ENCODE assay signal across 15 cellular contexts in the genomic region with DNA sequence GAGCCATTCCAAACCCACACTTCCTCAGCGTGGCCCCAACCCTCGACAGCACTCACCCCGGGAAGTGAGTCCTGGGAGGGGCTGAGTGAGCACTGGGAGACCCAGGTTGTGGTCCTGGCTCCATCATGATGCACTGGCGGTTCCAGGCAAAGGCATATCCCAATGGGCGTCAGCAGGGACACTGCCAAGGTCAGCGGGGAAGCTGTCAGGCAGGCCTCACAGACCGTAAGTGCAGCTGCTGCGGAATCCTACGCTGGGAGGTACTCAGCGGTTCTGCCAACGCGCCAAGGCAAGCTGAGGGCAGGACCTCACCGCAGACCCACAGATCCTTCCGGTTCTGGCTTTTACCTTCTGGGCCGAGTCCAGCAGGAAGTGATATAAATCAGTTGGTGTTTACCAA. TPM values are rescaled to one million over a fixed set of nuclear protein-coding genes. Genes with fewer than 3 reads are reported as not detected.
DNase-seq lines count a peak whose midpoint lies in the region; ATAC-seq and TF ChIP-seq lines count a peak whose summit lies in the region.
"Had no signal": no experiment of that assay in that cellular context is flagged by ENCODE, and none has a peak within 500 bp of the region (broad histone marks: within the 10 kb centered on the region; RNA-seq: fewer than 3 reads in every experiment).

No MANE protein-coding gene starts in this region.

- H3K27ac ChIP-seq in AG04450 (ENCODE audit: low read depth, low read length) (peak overlapping the region; percentile 82), body of pancreas (peak overlapping the region; percentile 63 to 84 (median 82))

- H3K4me3 Mint-ChIP-seq in neural crest cell: peak overlapping the region; percentile 92
- H3K4me3 Mint-ChIP-seq: activated T-cell treated with anti-CD3 and anti-CD28 coated beads, Interleukin-2, amount 50 U/mL, for 72 hours; dendritic cell treated with granulocyte-macrophage colony-stimulating factor and Interleukin-4, amounts not matched to agents 40 ng/mL and 50 ng/mL, for 4 days; stimulated activated naive CD8-positive, alpha-beta T cell treated with anti-CD3 and anti-CD28 coated beads, Interleukin-15, Interleukin-2, amounts not matched to agents 100 ng/mL and 50 ng/mL, for 24 hours had no signal

- H3K9me3 ChIP-seq in AG04450 (ENCODE audit: control insufficient read depth, insufficient read depth, low read length) (no peaks in the 10 kb centered on the region), body of pancreas (no peaks in the 10 kb centered on the region)
- H3K9me3 ChIP-seq: adrenal gland had no signal

- peaks cover 14% of the 10 kb centered on the region for H3K27me3 Mint-ChIP-seq in neural crest cell (ENCODE audit: low read depth)
- H3K27me3 Mint-ChIP-seq: stimulated activated naive CD8-positive, alpha-beta T cell treated with anti-CD3 and anti-CD28 coated beads, Interleukin-15, Interleukin-2, amounts not matched to agents 100 ng/mL and 50 ng/mL, for 24 hours had no signal

- 7 to 45% methylated on average over 3 to 15 of the region's 15 CpGs for WGBS in body of pancreas, 2 donors

- peak overlapping the region; percentile 27 for H3K27ac Mint-ChIP-seq in neural crest cell (ENCODE audit: unreplicated experiment)
- H3K27ac Mint-ChIP-seq: activated T-cell treated with anti-CD3 and anti-CD28 coated beads, Interleukin-2, amount 50 U/mL, for 72 hours; dendritic cell treated with granulocyte-macrophage colony-stimulating factor and Interleukin-4, amounts not matched to agents 40 ng/mL and 50 ng/mL, for 4 days; stimulated activated naive CD8-positive, alpha-beta T cell treated with anti-CD3 and anti-CD28 coated beads, Interleukin-15, Interleukin-2, amounts not matched to agents 100 ng/mL and 50 ng/mL, for 24 hours had no signal

- ATAC-seq in body of pancreas: peak; percentile 10
- ATAC-seq in GM21737 (IDR thresholded peaks at IDR 0.05; ENCODE audit: unreplicated experiment): no peak
- ATAC-seq: activated T-cell treated with anti-CD3 and anti-CD28 coated beads, Interleukin-2, amount 50 U/mL, for 72 hours had no signal

- no peak for DNase-seq in AG04450 (ENCODE audit: low read depth, low spot score)
- peak; percentile 59 to 81 (median 64) for DNase-seq in body of pancreas
- DNase-seq in neural crest cell (ENCODE audit: low read depth, low spot score): no peak
- DNase-seq in NCI-H345 (lab: John Stamatoyannopoulos, UW): no peak
- DNase-seq in DMS79 treated with DMSO at 0.1 percent for 48 hours (lab: John Stamatoyannopoulos, UW): no peak
- DNase-seq: activated CD4-positive, alpha-beta T cell treated with anti-CD3 and anti-CD28 coated beads, Interleukin-2, amount 50 U/mL, for 48 hours; activated T-cell treated with anti-CD3 and anti-CD28 coated beads, Interleukin-2, amount 50 U/mL, for 72 hours; NK-92 treated with Interleukin-12 subunit alpha and Interleukin-12 subunit beta, amount 100 ng/mL, for 24 hours; SHP77 treated with DMSO at 0.1 percent for 48 hours; T1000 had no signal

- no peak for TF ChIP-seq POLR2A in body of pancreas (IDR thresholded peaks at IDR 0.05)

- CTCF ChIA-PET in AG04450 (lab: Charles Lee): no interaction called here

- no peaks in the 10 kb centered on the region for H3K9me3 Mint-ChIP-seq in neural crest cell
- H3K9me3 Mint-ChIP-seq: activated T-cell treated with anti-CD3 and anti-CD28 coated beads, Interleukin-2, amount 50 U/mL, for 72 hours; dendritic cell treated with granulocyte-macrophage colony-stimulating factor and Interleukin-4, amounts not matched to agents 40 ng/mL and 50 ng/mL, for 4 days; stimulated activated naive CD8-positive, alpha-beta T cell treated with anti-CD3 and anti-CD28 coated beads, Interleukin-15, Interleukin-2, amounts not matched to agents 100 ng/mL and 50 ng/mL, for 24 hours had no signal

- intact Hi-C loops in body of pancreas (cut with DNase I): no loop called here

- POLR2A ChIA-PET in AG04450 (lab: Yijun Ruan, JAX): interaction anchor here (1.3 kb wide), 1 partner anchor 16 kb away, joined by 5 read pairs; a partner anchor contains a TSS

- peaks cover 24 to 29% of the 10 kb centered on the region in 2 donors for H3K36me3 ChIP-seq in body of pancreas (replicated peaks in 1 of 2; ENCODE audit: insufficient read depth in 1 of 2, low read depth in 2 of 2)

- H3K27me3 ChIP-seq in AG04450 (ENCODE audit: control insufficient read depth, insufficient read depth, low read length) (peaks cover 7% of the 10 kb centered on the region), body of pancreas (no peaks in the 10 kb centered on the region)
- H3K27me3 ChIP-seq: adrenal gland had no signal

- H3K4me1 ChIP-seq in body of pancreas: peaks cover 43% of the 10 kb centered on the region

- peaks cover 3% of the 10 kb centered on the region for H3K36me3 Mint-ChIP-seq in neural crest cell (ENCODE audit: low read depth)

- H3K4me3 ChIP-seq in AG04450 (ENCODE audit: low read depth, low read length) (no peak overlapping the region), body of pancreas (no peak overlapping the region)
- H3K4me3 ChIP-seq: adrenal gland had no signal

- TF ChIP-seq CTCF in AG04450 (IDR thresholded peaks at IDR 0.05; ENCODE audit: low read depth, low read length) (no peak), body of pancreas (IDR thresholded peaks at IDR 0.05) (no peak), neural crest cell (conservative IDR thresholded peaks at IDR 0.05) (no peak)

- peaks cover 26% of the 10 kb centered on the region for H3K4me1 Mint-ChIP-seq in neural crest cell

RNA-seq across cellular contexts. Expression of a gene that starts 1.4 kb away (rescaled TPM):
- 0.06 and 0.14 TPM in 2 replicates for polyA plus RNA-seq in AG04450 (2011; rRNA removed)
- not detected in 2 replicates for polyA minus RNA-seq in AG04450 (2011; rRNA and poly(A)+ RNA removed)
- total RNA-seq in body of pancreas (10 to 100 TPM in 1 of 2 donors, 1 to 10 TPM in 1; 3.4 to 13.8 TPM), neural crest cell (7.3 and 8.8 TPM in 2 replicates)

RNA-seq across cellular contexts. Expression of a gene that starts 15.9 kb away (rescaled TPM):
- 70.2 and 90.3 TPM in 2 replicates for polyA plus RNA-seq in AG04450 (2011; rRNA removed)
- 103 and 127 TPM in 2 replicates for polyA minus RNA-seq in AG04450 (2011; rRNA and poly(A)+ RNA removed)
- 10 to 100 TPM; 45.5 to 50.1 TPM for total RNA-seq in body of pancreas
- 107 and 115 TPM in 2 replicates for total RNA-seq in neural crest cell

RNA-seq across cellular contexts. Expression of a gene that starts 29.3 kb away (rescaled TPM):
- 0.06 and 0.19 TPM in 2 replicates for polyA plus RNA-seq in AG04450 (2011; rRNA removed)
- not detected in 2 replicates for polyA minus RNA-seq in AG04450 (2011; rRNA and poly(A)+ RNA removed)
- total RNA-seq in body of pancreas (1 to 10 TPM in 1 of 2 donors, under 1 TPM in 1; 0.99 to 2.1 TPM), neural crest cell (3.3 and 3.6 TPM in 2 replicates)
- total RNA-seq: activated T-cell treated with anti-CD3 and anti-CD28 coated beads, Interleukin-2, amount 50 U/mL, for 72 hours had no signal
- polyA plus RNA-seq: neural cell had no signal

RNA-seq across cellular contexts. Expression of a gene that starts 31.1 kb away (rescaled TPM):
- 6.6 and 9.1 TPM in 2 replicates for polyA plus RNA-seq in AG04450 (2011; rRNA removed)
- 4.3 and 5.0 TPM in 2 replicates for polyA minus RNA-seq in AG04450 (2011; rRNA and poly(A)+ RNA removed)
- 10 to 100 TPM; 14.8 to 16.3 TPM for total RNA-seq in body of pancreas
- total RNA-seq in neural crest cell: 16.2 and 17.4 TPM in 2 replicates

RNA-seq across cellular contexts. Expression of a gene that starts 59.7 kb away (rescaled TPM):
- 2.8 and 3.4 TPM in 2 replicates for polyA plus RNA-seq in AG04450 (2011; rRNA removed)
- polyA minus RNA-seq in AG04450 (2011; rRNA and poly(A)+ RNA removed): 1.7 and 2.0 TPM in 2 replicates
- total RNA-seq in body of pancreas (1 to 10 TPM in 1 of 2 donors, under 1 TPM in 1; 0.99 to 3.4 TPM), neural crest cell (4.4 and 4.5 TPM in 2 replicates)

Comparison
In these comparisons a context has a peak if more than half of its experiments do, and no peak if none do; other contexts are left out.
1. DNase-seq: peak in body of pancreas (4 of 4); none in AG04450 (single experiment), neural crest cell (single experiment), NCI-H345 (single experiment) and DMS79 treated with DMSO at 0.1 percent for 48 hours (single experiment).